1 cellular context compared by ENCODE assay signal in genomic region chr10:53256623-53257022, GRCh38.
TF ChIP-seq lines count a peak whose summit lies in the region.

No MANE protein-coding gene starts in this region.

TF ChIP-seq in GM23338, 12 proteins besides CTCF, POLR2A, EP300 and RAD21:
- TF ChIP-seq REST (IDR thresholded peaks at IDR 0.05; ENCODE audit: unreplicated experiment): no peak
- TF ChIP-seq EZH2phosphoT487 (IDR thresholded peaks at IDR 0.05; ENCODE audit: unreplicated experiment): no peak
- no peak for TF ChIP-seq CREB1 (CRISPR knock-in tag; IDR thresholded peaks at IDR 0.05; ENCODE audit: low read depth)
- no peak for TF ChIP-seq ZNF114 (CRISPR knock-in tag; IDR thresholded peaks at IDR 0.05)
- no peak for TF ChIP-seq ZNF331 (CRISPR knock-in tag; IDR thresholded peaks at IDR 0.05; ENCODE audit: low read depth)
TF ChIP-seq in GM23338: peak in this region for 0.
